In genomic region chr5:149024978-149025377, GRCh38 we compare ENCODE assay signal across 21 cellular contexts. TPM values are rescaled to one million over a fixed set of nuclear protein-coding genes. Genes with fewer than 3 reads are reported as not detected.
"Had no signal": no experiment of that assay in that cellular context is flagged by ENCODE, and none has a peak within 500 bp of the region (broad histone marks: within the 10 kb centered on the region; RNA-seq: fewer than 3 reads in every experiment).

No MANE protein-coding gene starts in this region.

- H3K27ac Mint-ChIP-seq: immature natural killer cell; natural killer cell treated with Interleukin-12 subunit alpha and Interleukin-12 subunit beta and Interleukin-15 and Interleukin-18, amount 100 ng/mL, for 72 hours; neural progenitor cell had no signal

- H3K4me3 ChIP-seq: gastroesophageal sphincter, left lung, lower lobe of right lung, neural progenitor cell, pancreas, psoas muscle, spleen, stomach had no signal

- H3K9me3 ChIP-seq: gastroesophageal sphincter, left lung, lower lobe of right lung, pancreas, psoas muscle, spleen, stomach had no signal

- H3K4me1 ChIP-seq: gastroesophageal sphincter, left lung, lower lobe of right lung, neural progenitor cell, pancreas, spleen had no signal

- H3K27ac ChIP-seq: gastroesophageal sphincter, left lung, lower lobe of right lung, neural progenitor cell, pancreas, psoas muscle, spleen, stomach had no signal

- DNase-seq: effector memory CD4-positive, alpha-beta T cell; immature natural killer cell; left lung; lower lobe of right lung; mesenchymal stem cell; midbrain; nucleus accumbens; pancreas; psoas muscle; retina; spleen; stimulated activated CD4-positive, alpha-beta T cell treated with anti-CD3 and anti-CD28 coated beads, Interleukin-15, amount 100 ng/mL, for 24 hours; stimulated activated CD4-positive, alpha-beta T cell treated with anti-CD3 and anti-CD28 coated beads, Interleukin-1b, Interleukin-23, amount 100 ng/mL, for 48 hours; stimulated activated naive CD4-positive, alpha-beta T cell; stomach; substantia nigra had no signal

- H3K4me3 Mint-ChIP-seq: immature natural killer cell; natural killer cell treated with Interleukin-12 subunit alpha and Interleukin-12 subunit beta and Interleukin-15 and Interleukin-18, amount 100 ng/mL, for 72 hours; neural progenitor cell had no signal

- H3K36me3 ChIP-seq: gastroesophageal sphincter, left lung, lower lobe of right lung, neural progenitor cell, pancreas, spleen, stomach had no signal

- H3K36me3 Mint-ChIP-seq: immature natural killer cell, neural progenitor cell had no signal

- H3K4me1 Mint-ChIP-seq: neural progenitor cell had no signal

- ATAC-seq: esophagus mucosa; gastroesophageal sphincter; left lung; lower lobe of right lung; natural killer cell treated with Interleukin-12 subunit alpha and Interleukin-12 subunit beta and Interleukin-15 and Interleukin-18, amount 100 ng/mL, for 72 hours; sciatic nerve had no signal

RNA-seq across cellular contexts. Expression of gene SH3TC2, which starts 37.9 kb away (rescaled TPM):
- total RNA-seq: natural killer cell treated with Interleukin-12 subunit alpha and Interleukin-12 subunit beta and Interleukin-15 and Interleukin-18, amount 100 ng/mL, for 72 hours had no signal
